21 cellular contexts compared by ENCODE assay signal in the genomic region with DNA sequence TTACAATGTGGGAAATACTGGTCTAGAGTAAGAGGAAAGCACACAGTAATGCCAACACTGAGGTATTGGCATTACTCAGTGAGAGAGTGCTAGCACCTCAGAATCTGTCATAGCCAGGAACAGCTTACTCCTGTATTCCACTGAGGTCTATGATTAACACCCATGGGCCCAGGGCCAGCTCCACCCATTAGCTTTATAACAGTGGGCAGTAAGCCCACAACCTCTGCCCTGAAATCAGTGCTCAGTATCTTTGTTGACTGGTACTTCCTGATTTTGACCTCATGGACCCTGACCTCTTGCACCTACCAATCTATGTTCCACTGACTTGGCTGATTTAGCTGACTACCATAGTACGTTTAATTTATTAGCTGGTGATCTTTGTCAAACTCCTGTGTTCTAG. TPM values are rescaled to one million over a fixed set of nuclear protein-coding genes. Genes with fewer than 3 reads are reported as not detected.
DNase-seq lines count a peak whose midpoint lies in the region; ATAC-seq and TF ChIP-seq lines count a peak whose summit lies in the region.
"Had no signal": no experiment of that assay in that cellular context is flagged by ENCODE, and none has a peak within 500 bp of the region (broad histone marks: within the 10 kb centered on the region; RNA-seq: fewer than 3 reads in every experiment).

No MANE protein-coding gene starts in this region.

- no peak overlapping the region for H3K27ac Mint-ChIP-seq in Caco-2 (ENCODE audit: unreplicated experiment)
- H3K27ac Mint-ChIP-seq: B cell; CD4-positive, alpha-beta T cell had no signal

- no peaks in the 10 kb centered on the region for H3K27me3 ChIP-seq in Caco-2 (replicated peaks; ENCODE audit: control insufficient read depth, insufficient read depth, low read length)
- H3K27me3 ChIP-seq: SJCRH30 had no signal

- no peak for TF ChIP-seq CTCF in Caco-2 (IDR thresholded peaks at IDR 0.05; ENCODE audit: insufficient read depth in 1 of 2, low read depth in 1 of 2, low read length in 1 of 2, severe bottlenecking in 1 of 2, unreplicated experiment in 1 of 2)

- H3K4me3 ChIP-seq in Caco-2 (ENCODE audit: low read depth, low read length) = no peak overlapping the region
- H3K4me3 ChIP-seq: GM23248, SJCRH30 had no signal

- POLR2A ChIA-PET in Caco-2 (lab: Charles Lee) = no interaction called here

- ATAC-seq in esophagus mucosa = peak; percentile 98
- ATAC-seq: HCT116 had no signal

- CTCF ChIA-PET in Caco-2 (lab: Charles Lee) = no interaction called here

- DNase-seq in HT1080 (ENCODE audit: low read depth) = peak; percentile 7
- DNase-seq in astrocyte of the hippocampus (ENCODE audit: low read depth, low spot score) = peak; percentile 23
- DNase-seq in renal cortical epithelial cell (ENCODE audit: low read depth) = peak; percentile 6
- DNase-seq in anterior cingulate cortex (lab: John Stamatoyannopoulos, UW) = no peak
- no peak for DNase-seq in RKO (ENCODE audit: low spot score)
- DNase-seq in Caco-2 = no peak
- no peak for DNase-seq in inferior parietal cortex (ENCODE audit: extremely low spot score)
- DNase-seq: CD4-positive, alpha-beta T cell; DMS79 treated with DMSO at 0.1 percent for 48 hours; GM23248; KBM-7; MM.1S; NCI-H1105 treated with DMSO at 0.1 percent for 48 hours; NCI-H2029; NCI-H2171 treated with DMSO at 0.1 percent for 48 hours; NCI-H510A treated with DMSO at 0.1 percent for 48 hours; RPMI8226; SJCRH30 had no signal

- H3K4me3 Mint-ChIP-seq in Caco-2 (ENCODE audit: unreplicated experiment) = no peak overlapping the region
- H3K4me3 Mint-ChIP-seq: B cell; CD4-positive, alpha-beta T cell had no signal

- no peaks in the 10 kb centered on the region for H3K36me3 Mint-ChIP-seq in Caco-2 (ENCODE audit: insufficient read depth, unreplicated experiment)

- H3K36me3 ChIP-seq in Caco-2 (ENCODE audit: control insufficient read depth, insufficient read depth, low read length) = no peaks in the 10 kb centered on the region
- H3K36me3 ChIP-seq: SJCRH30 had no signal

- H3K9me3 Mint-ChIP-seq in Caco-2 (ENCODE audit: unreplicated experiment) = no peaks in the 10 kb centered on the region
- H3K9me3 Mint-ChIP-seq: CD4-positive, alpha-beta T cell had no signal

- no TSS peak for BruUV-seq in Caco-2 (replicated peaks; lab: Mats Ljungman, UMichigan)

- H3K4me1 Mint-ChIP-seq in Caco-2 (ENCODE audit: low read depth, unreplicated experiment) = no peaks in the 10 kb centered on the region
- H3K4me1 Mint-ChIP-seq: B cell had no signal

- H3K27me3 Mint-ChIP-seq in Caco-2 (ENCODE audit: insufficient read depth, unreplicated experiment) = no peaks in the 10 kb centered on the region
- H3K27me3 Mint-ChIP-seq: B cell; CD4-positive, alpha-beta T cell had no signal

- H3K4me1 ChIP-seq in Caco-2 = no peaks in the 10 kb centered on the region
- H3K4me1 ChIP-seq: SJCRH30 had no signal

- H3K9me3 ChIP-seq in Caco-2 = no peaks in the 10 kb centered on the region
- H3K9me3 ChIP-seq: SJCRH30 had no signal

- intact Hi-C loops in Caco-2 (cut with micrococcal nuclease; ENCODE audit: unreplicated experiment) = no loop called here

RNA-seq across cellular contexts. Expression of a gene that starts 56.1 kb away (rescaled TPM):
- total RNA-seq in HT1080 (2014; rRNA removed; shearing (Covaris generic)) = 1.8 and 1.9 TPM in 2 replicates
- 0.78 and 1.0 TPM in 2 replicates for polyA plus RNA-seq in HT1080 (2015; cell fraction: cytosol; rRNA removed)
- polyA plus RNA-seq in HT1080 (2015; cell fraction: nucleus; rRNA removed) = 0.51 and 1.0 TPM in 2 replicates
- total RNA-seq in esophagus mucosa = 2.6 TPM
- total RNA-seq in renal cortical epithelial cell = under 0.01 and 0.20 TPM in 2 replicates
- total RNA-seq in Caco-2 (2022) = 0.02 TPM in 1 of 2 replicates, not detected in the other
- total RNA-seq: GM23248, SJCRH30 had no signal
- polyA plus RNA-seq: GM23248 had no signal

RNA-seq across cellular contexts. Expression of a gene that starts 58.0 kb away (rescaled TPM):
- 1.5 and 1.8 TPM in 2 replicates for total RNA-seq in HT1080 (2014; rRNA removed; shearing (Covaris generic))
- 0.80 and 0.97 TPM in 2 replicates for polyA plus RNA-seq in HT1080 (2015; cell fraction: cytosol; rRNA removed)
- 0.51 and 0.65 TPM in 2 replicates for polyA plus RNA-seq in HT1080 (2015; cell fraction: nucleus; rRNA removed)
- total RNA-seq in esophagus mucosa (2.7 TPM), renal cortical epithelial cell (0.30 and 0.87 TPM in 2 replicates), Caco-2 (2022) (1.7 and 2.6 TPM in 2 replicates)
- total RNA-seq: GM23248, SJCRH30 had no signal
- polyA plus RNA-seq: GM23248 had no signal

Comparison
In these comparisons a context has a peak if more than half of its experiments do, and no peak if none do; other contexts are left out.
1. DNase-seq: peak in HT1080 (single experiment), astrocyte of the hippocampus (single experiment) and renal cortical epithelial cell (single experiment); none in anterior cingulate cortex (0 of 58), RKO (single experiment), Caco-2 (0 of 2) and inferior parietal cortex (single experiment).